In the genomic region with DNA sequence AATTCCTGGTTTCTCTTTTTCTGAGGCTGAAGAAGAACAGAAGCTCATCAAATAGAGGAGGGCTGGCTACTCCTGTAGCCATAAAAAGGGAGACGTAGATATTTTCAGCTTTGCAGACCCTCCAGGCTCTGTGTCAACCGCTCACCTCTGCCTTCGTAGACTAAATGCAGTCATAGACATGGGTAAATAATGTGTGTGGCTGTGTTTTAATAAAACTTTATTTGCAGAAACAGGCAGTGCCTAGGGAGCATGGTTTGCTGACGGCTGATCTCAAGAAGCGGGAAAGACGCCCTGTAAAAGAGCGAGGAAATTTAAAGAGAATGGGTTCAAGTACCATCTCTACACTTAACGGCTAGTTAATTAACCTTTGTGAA, we compare ENCODE assay signal across 15 cellular contexts.
DNase-seq lines count a peak whose midpoint lies in the region; ATAC-seq and TF ChIP-seq lines count a peak whose summit lies in the region.
"Had no signal": no experiment of that assay in that cellular context is flagged by ENCODE, and none has a peak within 500 bp of the region (broad histone marks: within the 10 kb centered on the region; RNA-seq: fewer than 3 reads in every experiment).

No MANE protein-coding gene starts in this region.

- no peak overlapping the region for H3K18ac ChIP-seq in trophoblast cell (ENCODE audit: low read length)

- no peak overlapping the region for H3K4me3 ChIP-seq in heart right ventricle
- H3K4me3 ChIP-seq in transverse colon = no peak overlapping the region
- H3K4me3 ChIP-seq in trophoblast cell (ENCODE audit: low read depth, low read length) = no peak overlapping the region

- no peak overlapping the region for H2AK5ac ChIP-seq in trophoblast cell (ENCODE audit: low read length)

- H3K27me3 ChIP-seq in heart right ventricle = no peaks in the 10 kb centered on the region
- no peaks in the 10 kb centered on the region for H3K27me3 ChIP-seq in foreskin keratinocyte
- no peaks in the 10 kb centered on the region for H3K27me3 ChIP-seq in transverse colon
- H3K27me3 ChIP-seq in trophoblast cell (ENCODE audit: insufficient read depth, low read length) = no peaks in the 10 kb centered on the region

- H3K79me1 ChIP-seq in trophoblast cell (ENCODE audit: low read length) = no peaks in the 10 kb centered on the region

- no peak overlapping the region for H3K23ac ChIP-seq in trophoblast cell (ENCODE audit: low read length)

- peak overlapping the region; percentile 57 for H3K27ac Mint-ChIP-seq in T-helper 17 cell

- H4K12ac ChIP-seq in trophoblast cell (ENCODE audit: low read depth, low read length) = no peak overlapping the region

- H2BK12ac ChIP-seq in trophoblast cell (ENCODE audit: low read length) = no peak overlapping the region

- H3K9me3 ChIP-seq in heart right ventricle = no peaks in the 10 kb centered on the region
- H3K9me3 ChIP-seq in T-helper 17 cell (ENCODE audit: control insufficient read depth, low read length, poor library complexity, severe bottlenecking) = no peaks in the 10 kb centered on the region
- no peaks in the 10 kb centered on the region for H3K9me3 ChIP-seq in transverse colon
- no peaks in the 10 kb centered on the region for H3K9me3 ChIP-seq in trophoblast cell (ENCODE audit: insufficient read depth, low read depth, low read length)

- no peak overlapping the region for H2BK5ac ChIP-seq in trophoblast cell (ENCODE audit: low read depth, low read length, poor library complexity)

- no peak overlapping the region for H4K8ac ChIP-seq in trophoblast cell (ENCODE audit: low read depth, low read length)

- no peak overlapping the region for H3K14ac ChIP-seq in trophoblast cell (ENCODE audit: low read length)

- intact Hi-C loops in heart right ventricle (cut with DNase I) = loop anchor here in 1 of 10 donors (1.0 kb wide), 1 partner anchor 70 kb away; no protein-coding TSS in a partner anchor
- intact Hi-C loops in cardiac septum (cut with DNase I) = no loop called here
- intact Hi-C loops in transverse colon (cut with DNase I; ENCODE audit: low total_unique reads) = no loop called here

- H3K4me2 ChIP-seq in trophoblast cell (ENCODE audit: low read length) = no peak overlapping the region

- H3K36me3 ChIP-seq in heart right ventricle = no peaks in the 10 kb centered on the region
- H3K36me3 ChIP-seq in transverse colon = no peaks in the 10 kb centered on the region
- H3K36me3 ChIP-seq in trophoblast cell (ENCODE audit: control insufficient read depth in 1 of 2, insufficient read depth in 2 of 2, low read length in 2 of 2) = no peaks in the 10 kb centered on the region

- TF ChIP-seq CTCF in heart right ventricle (IDR thresholded peaks at IDR 0.05) = no peak
- no peak for TF ChIP-seq CTCF in foreskin keratinocyte (conservative IDR thresholded peaks at IDR 0.05)
- TF ChIP-seq CTCF in transverse colon (IDR thresholded peaks at IDR 0.05) = no peak

- peak overlapping the region in 8 of 10 donors; percentile 30 to 85 (median 76) for H3K27ac ChIP-seq in heart right ventricle
- peak overlapping the region; percentile 81 for H3K27ac ChIP-seq in foreskin keratinocyte
- H3K27ac ChIP-seq in transverse colon = peak overlapping the region in 3 of 4 donors; percentile 63 to 75 (median 69)
- no peak overlapping the region for H3K27ac ChIP-seq in trophoblast cell (ENCODE audit: low read depth, low read length)
- H3K27ac ChIP-seq: C4-2B had no signal

- 92% methylated on average over 8 of the region's 8 CpGs for WGBS in heart right ventricle, 2 donors
- WGBS in transverse colon (ENCODE audit: low coverage in 1 of 2), 2 donors = 87 to 92% methylated on average over 7 to 8 of the region's 8 CpGs
- no CpG with 5 or more reads among the region's 8 CpGs for WGBS in trophoblast cell (ENCODE audit: extremely low coverage, insufficient coverage, insufficient read length)

- no peak overlapping the region for H4K91ac ChIP-seq in trophoblast cell (ENCODE audit: low read depth, low read length)

- peaks cover 18% of the 10 kb centered on the region for H3K4me1 Mint-ChIP-seq in T-helper 17 cell

- no peak for DNase-seq in heart right ventricle
- DNase-seq in cardiac septum (ENCODE audit: low spot score) = no peak
- DNase-seq in T-helper 17 cell = no peak
- DNase-seq in foreskin keratinocyte = no peak
- no peak for DNase-seq in transverse colon
- DNase-seq in stimulated activated CD4-positive, alpha-beta T cell treated with anti-CD3 and anti-CD28 coated beads, Interleukin-12 subunit alpha, Interleukin-12 subunit beta, amount 100 ng/mL, for 4 hours = no peak
- DNase-seq in trophoblast cell = no peak
- DNase-seq in foreskin melanocyte = no peak
- DNase-seq: activated gamma-delta T cell; cortex of kidney; foreskin fibroblast; GF-D8; NCI-H446; stimulated activated CD4-positive, alpha-beta T cell treated with anti-CD3 and anti-CD28 coated beads, Interleukin-15, amount 100 ng/mL, for 24 hours had no signal

- H3K79me2 ChIP-seq in trophoblast cell (ENCODE audit: control insufficient read depth, insufficient read depth, low read length, poor library complexity) = no peaks in the 10 kb centered on the region

- no peaks in the 10 kb centered on the region for H3K27me3 Mint-ChIP-seq in T-helper 17 cell

- ATAC-seq in heart right ventricle (no peak), T-helper 17 cell (no peak), foreskin keratinocyte (no peak)

- no peak overlapping the region for H2AFZ ChIP-seq in trophoblast cell (ENCODE audit: insufficient read depth, low read length, poor library complexity)

- H3K4me1 ChIP-seq in heart right ventricle (peaks cover 0 to 50% (median 37%) of the 10 kb centered on the region in 9 donors), foreskin keratinocyte (peaks cover 32% of the 10 kb centered on the region), transverse colon (peaks cover 15 to 39% (median 33%) of the 10 kb centered on the region in 4 donors), trophoblast cell (ENCODE audit: control insufficient read depth in 1 of 2, insufficient read depth in 2 of 2, low read length in 2 of 2) (peaks cover 0 to 8% of the 10 kb centered on the region in 2 experiments)

- in situ Hi-C loops in transverse colon (cut with MboI; ENCODE audit: low pct_ligation_motif_present in 1 of 4, low pct_unique_long_range_greater_than_20kb in 1 of 4, low sequenced_read_pairs in 3 of 4) = no loop called here

- no peak overlapping the region for H2BK120ac ChIP-seq in trophoblast cell (ENCODE audit: insufficient read depth, low read length, poor library complexity)

- no peaks in the 10 kb centered on the region for H3K36me3 Mint-ChIP-seq in T-helper 17 cell (ENCODE audit: low read depth)

- no peak overlapping the region for H3K9ac ChIP-seq in trophoblast cell (ENCODE audit: low read length)

- no peak for TF ChIP-seq EP300 in transverse colon (IDR thresholded peaks at IDR 0.05; ENCODE audit: low read depth)

- H3K4ac ChIP-seq in trophoblast cell (ENCODE audit: low read depth, low read length) = no peak overlapping the region

- H3K4me3 Mint-ChIP-seq in T-helper 17 cell = no peak overlapping the region

- no peak for TF ChIP-seq POLR2A in transverse colon (IDR thresholded peaks at IDR 0.05)
